1 cellular context compared by ENCODE assay signal in the genomic region with DNA sequence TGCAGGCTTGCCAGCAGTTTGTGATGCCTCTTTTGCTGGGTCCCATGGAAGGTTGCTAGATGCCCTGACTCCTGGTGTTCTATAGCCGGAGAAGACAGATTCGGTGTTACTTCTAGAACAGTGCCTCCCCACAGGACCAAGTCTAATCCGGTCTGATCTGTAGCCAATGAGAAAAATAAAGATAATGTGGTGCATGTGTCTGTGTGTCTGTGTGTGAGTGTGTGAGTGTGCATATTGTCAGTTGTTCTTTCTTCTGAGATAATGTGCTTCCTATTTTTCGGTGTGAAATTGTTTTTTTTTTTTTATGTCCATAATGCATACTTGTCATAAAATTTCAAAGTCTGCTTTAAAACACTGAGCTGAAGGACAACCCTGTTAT.
TF ChIP-seq lines count a peak whose summit lies in the region.

No MANE protein-coding gene starts in this region.

TF ChIP-seq in GM12878, 131 proteins besides CTCF, POLR2A, EP300 and RAD21:
- TF ChIP-seq PAX5 (IDR thresholded peaks at IDR 0.05; ENCODE audit: borderline replicate concordance, low read depth, low read length): no peak
- no peak for TF ChIP-seq RB1 (IDR thresholded peaks at IDR 0.05; ENCODE audit: borderline replicate concordance)
- TF ChIP-seq IKZF2 (IDR thresholded peaks at IDR 0.05): no peak
- TF ChIP-seq, protein P1, sequence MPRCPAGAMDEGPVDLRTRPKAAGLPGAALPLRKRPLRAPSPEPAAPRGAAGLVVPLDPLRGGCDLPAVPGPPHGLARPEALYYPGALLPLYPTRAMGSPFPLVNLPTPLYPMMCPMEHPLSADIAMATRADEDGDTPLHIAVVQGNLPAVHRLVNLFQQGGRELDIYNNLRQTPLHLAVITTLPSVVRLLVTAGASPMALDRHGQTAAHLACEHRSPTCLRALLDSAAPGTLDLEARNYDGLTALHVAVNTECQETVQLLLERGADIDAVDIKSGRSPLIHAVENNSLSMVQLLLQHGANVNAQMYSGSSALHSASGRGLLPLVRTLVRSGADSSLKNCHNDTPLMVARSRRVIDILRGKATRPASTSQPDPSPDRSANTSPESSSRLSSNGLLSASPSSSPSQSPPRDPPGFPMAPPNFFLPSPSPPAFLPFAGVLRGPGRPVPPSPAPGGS (IDR thresholded peaks at IDR 0.05; ENCODE audit: borderline replicate concordance, insufficient read depth, low read depth, low read length, poor library complexity, severe bottlenecking): no peak
- TF ChIP-seq SMAD1 (IDR thresholded peaks at IDR 0.05; ENCODE audit: low read depth, partially characterized antibody): peak; percentile 28
- no peak for TF ChIP-seq SMARCA5 (IDR thresholded peaks at IDR 0.05)
- TF ChIP-seq GATAD2B (conservative IDR thresholded peaks at IDR 0.05; ENCODE audit: low read depth): no peak
- TF ChIP-seq HDAC2 (IDR thresholded peaks at IDR 0.05): no peak
- TF ChIP-seq, protein P2, sequence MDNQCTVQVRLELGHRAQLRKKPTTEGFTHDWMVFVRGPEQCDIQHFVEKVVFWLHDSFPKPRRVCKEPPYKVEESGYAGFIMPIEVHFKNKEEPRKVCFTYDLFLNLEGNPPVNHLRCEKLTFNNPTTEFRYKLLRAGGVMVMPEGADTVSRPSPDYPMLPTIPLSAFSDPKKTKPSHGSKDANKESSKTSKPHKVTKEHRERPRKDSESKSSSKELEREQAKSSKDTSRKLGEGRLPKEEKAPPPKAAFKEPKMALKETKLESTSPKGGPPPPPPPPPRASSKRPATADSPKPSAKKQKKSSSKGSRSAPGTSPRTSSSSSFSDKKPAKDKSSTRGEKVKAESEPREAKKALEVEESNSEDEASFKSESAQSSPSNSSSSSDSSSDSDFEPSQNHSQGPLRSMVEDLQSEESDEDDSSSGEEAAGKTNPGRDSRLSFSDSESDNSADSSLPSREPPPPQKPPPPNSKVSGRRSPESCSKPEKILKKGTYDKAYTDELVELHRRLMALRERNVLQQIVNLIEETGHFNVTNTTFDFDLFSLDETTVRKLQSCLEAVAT (IDR thresholded peaks at IDR 0.05): 0 out of 2 replicates have a peak, but pooled peaks have one; percentile 26
- TF ChIP-seq, protein P3, sequence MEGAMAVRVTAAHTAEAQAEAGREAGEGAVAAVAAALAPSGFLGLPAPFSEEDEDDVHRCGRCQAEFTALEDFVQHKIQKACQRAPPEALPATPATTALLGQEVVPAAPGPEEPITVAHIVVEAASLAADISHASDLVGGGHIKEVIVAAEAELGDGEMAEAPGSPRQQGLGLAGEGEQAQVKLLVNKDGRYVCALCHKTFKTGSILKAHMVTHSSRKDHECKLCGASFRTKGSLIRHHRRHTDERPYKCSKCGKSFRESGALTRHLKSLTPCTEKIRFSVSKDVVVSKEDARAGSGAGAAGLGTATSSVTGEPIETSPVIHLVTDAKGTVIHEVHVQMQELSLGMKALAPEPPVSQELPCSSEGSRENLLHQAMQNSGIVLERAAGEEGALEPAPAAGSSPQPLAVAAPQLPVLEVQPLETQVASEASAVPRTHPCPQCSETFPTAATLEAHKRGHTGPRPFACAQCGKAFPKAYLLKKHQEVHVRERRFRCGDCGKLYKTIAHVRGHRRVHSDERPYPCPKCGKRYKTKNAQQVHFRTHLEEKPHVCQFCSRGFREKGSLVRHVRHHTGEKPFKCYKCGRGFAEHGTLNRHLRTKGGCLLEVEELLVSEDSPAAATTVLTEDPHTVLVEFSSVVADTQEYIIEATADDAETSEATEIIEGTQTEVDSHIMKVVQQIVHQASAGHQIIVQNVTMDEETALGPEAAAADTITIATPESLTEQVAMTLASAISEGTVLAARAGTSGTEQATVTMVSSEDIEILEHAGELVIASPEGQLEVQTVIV (IDR thresholded peaks at IDR 0.05; ENCODE audit: borderline replicate concordance, partially characterized antibody): no peak
- TF ChIP-seq IKZF1 (conservative IDR thresholded peaks at IDR 0.05): no peak
- TF ChIP-seq, protein P4, sequence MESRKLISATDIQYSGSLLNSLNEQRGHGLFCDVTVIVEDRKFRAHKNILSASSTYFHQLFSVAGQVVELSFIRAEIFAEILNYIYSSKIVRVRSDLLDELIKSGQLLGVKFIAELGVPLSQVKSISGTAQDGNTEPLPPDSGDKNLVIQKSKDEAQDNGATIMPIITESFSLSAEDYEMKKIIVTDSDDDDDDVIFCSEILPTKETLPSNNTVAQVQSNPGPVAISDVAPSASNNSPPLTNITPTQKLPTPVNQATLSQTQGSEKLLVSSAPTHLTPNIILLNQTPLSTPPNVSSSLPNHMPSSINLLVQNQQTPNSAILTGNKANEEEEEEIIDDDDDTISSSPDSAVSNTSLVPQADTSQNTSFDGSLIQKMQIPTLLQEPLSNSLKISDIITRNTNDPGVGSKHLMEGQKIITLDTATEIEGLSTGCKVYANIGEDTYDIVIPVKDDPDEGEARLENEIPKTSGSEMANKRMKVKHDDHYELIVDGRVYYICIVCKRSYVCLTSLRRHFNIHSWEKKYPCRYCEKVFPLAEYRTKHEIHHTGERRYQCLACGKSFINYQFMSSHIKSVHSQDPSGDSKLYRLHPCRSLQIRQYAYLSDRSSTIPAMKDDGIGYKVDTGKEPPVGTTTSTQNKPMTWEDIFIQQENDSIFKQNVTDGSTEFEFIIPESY (IDR thresholded peaks at IDR 0.05): no peak
- 0 out of 2 replicates have a peak, but pooled peaks have one; percentile 32 for TF ChIP-seq NBN (IDR thresholded peaks at IDR 0.05)
- TF ChIP-seq, protein P5, sequence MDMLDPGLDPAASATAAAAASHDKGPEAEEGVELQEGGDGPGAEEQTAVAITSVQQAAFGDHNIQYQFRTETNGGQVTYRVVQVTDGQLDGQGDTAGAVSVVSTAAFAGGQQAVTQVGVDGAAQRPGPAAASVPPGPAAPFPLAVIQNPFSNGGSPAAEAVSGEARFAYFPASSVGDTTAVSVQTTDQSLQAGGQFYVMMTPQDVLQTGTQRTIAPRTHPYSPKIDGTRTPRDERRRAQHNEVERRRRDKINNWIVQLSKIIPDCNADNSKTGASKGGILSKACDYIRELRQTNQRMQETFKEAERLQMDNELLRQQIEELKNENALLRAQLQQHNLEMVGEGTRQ (IDR thresholded peaks at IDR 0.05; ENCODE audit: borderline replicate concordance, low read depth, low read length): no peak
- TF ChIP-seq WRNIP1 (IDR thresholded peaks at IDR 0.05; ENCODE audit: borderline replicate concordance, low read depth, low read length): no peak
